ENCODE assay signal across 15 cellular contexts in the genomic region with DNA sequence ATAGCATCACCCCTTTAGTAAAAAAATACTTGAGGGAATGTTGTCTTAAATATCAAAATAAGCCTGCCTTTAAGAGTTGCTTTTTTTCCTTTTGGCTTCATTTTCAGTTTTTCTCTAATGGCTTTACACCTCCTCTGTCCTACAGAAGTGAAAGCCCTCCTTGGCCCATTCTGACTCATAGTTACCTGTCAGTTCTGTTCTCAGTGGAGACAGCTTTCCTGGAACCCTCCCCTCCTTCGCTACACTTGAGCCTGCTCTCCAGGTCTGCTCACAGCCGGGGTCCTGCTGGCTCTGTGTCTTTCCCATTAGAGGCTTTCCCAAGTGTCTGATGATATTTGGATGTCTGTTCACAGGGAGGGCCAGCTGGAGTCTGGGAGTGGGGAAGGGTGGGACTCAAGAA.
DNase-seq lines count a peak whose midpoint lies in the region; ATAC-seq and TF ChIP-seq lines count a peak whose summit lies in the region.
"Had no signal": no experiment of that assay in that cellular context is flagged by ENCODE, and none has a peak within 500 bp of the region (broad histone marks: within the 10 kb centered on the region; RNA-seq: fewer than 3 reads in every experiment).

No MANE protein-coding gene starts in this region.

- no peaks in the 10 kb centered on the region for H3K36me3 ChIP-seq in CD4-positive, alpha-beta memory T cell (ENCODE audit: insufficient read depth, low read length)
- H3K36me3 ChIP-seq in sigmoid colon, result no peaks in the 10 kb centered on the region

- TF ChIP-seq EP300 in sigmoid colon (IDR thresholded peaks at IDR 0.05), result no peak

- intact Hi-C loops in CD4-positive, alpha-beta memory T cell (cut with micrococcal nuclease), result no loop called here
- intact Hi-C loops in sigmoid colon (cut with DNase I), result no loop called here

- H3K4me1 ChIP-seq in foreskin keratinocyte (no peaks in the 10 kb centered on the region), sigmoid colon (peaks cover 0 to 43% (median 20%) of the 10 kb centered on the region in 4 donors)
- no peaks in the 10 kb centered on the region for H3K4me1 ChIP-seq in CD4-positive, alpha-beta memory T cell (ENCODE audit: insufficient read depth, low read length)

- WGBS in sigmoid colon, 2 donors, result 45 to 87% methylated on average over 2 of the region's 2 CpGs

- H3K27me3 ChIP-seq in foreskin keratinocyte (no peaks in the 10 kb centered on the region), sigmoid colon (no peaks in the 10 kb centered on the region)
- H3K27me3 ChIP-seq in CD4-positive, alpha-beta memory T cell (ENCODE audit: insufficient read depth, low read length), result no peaks in the 10 kb centered on the region

- no peak for TF ChIP-seq POLR2A in sigmoid colon (IDR thresholded peaks at IDR 0.05)

- CTCF ChIA-PET in CD4-positive, alpha-beta memory T cell (lab: Charles Lee; ENCODE audit: partially characterized antibody), result no interaction called here

- no peaks in the 10 kb centered on the region for H3K4me1 Mint-ChIP-seq in CD4-positive, alpha-beta memory T cell
- H3K4me1 Mint-ChIP-seq: brain; CD8-positive, alpha-beta memory T cell; nephron progenitor cell had no signal

- POLR2A ChIA-PET in CD4-positive, alpha-beta memory T cell (lab: Charles Lee; ENCODE audit: partially characterized antibody), result no interaction called here

- ATAC-seq in GM18520 (IDR thresholded peaks at IDR 0.05; ENCODE audit: unreplicated experiment) (peak; percentile 27), GM21367 (IDR thresholded peaks at IDR 0.05; ENCODE audit: unreplicated experiment) (peak; percentile 48), HG02973 (IDR thresholded peaks at IDR 0.05; ENCODE audit: unreplicated experiment) (peak; percentile 68), foreskin keratinocyte (peak; percentile 28)
- ATAC-seq: left lobe of liver, Right ventricle myocardium inferior, sciatic nerve had no signal

- H3K4me3 ChIP-seq in CD4-positive, alpha-beta memory T cell (ENCODE audit: low read length in 2 of 2), result no peak overlapping the region
- no peak overlapping the region for H3K4me3 ChIP-seq in sigmoid colon

- no peaks in the 10 kb centered on the region for H3K9me3 ChIP-seq in CD4-positive, alpha-beta memory T cell (ENCODE audit: control insufficient read depth in 1 of 2, low read length in 2 of 2)
- no peaks in the 10 kb centered on the region for H3K9me3 ChIP-seq in sigmoid colon

- DNase-seq in foreskin keratinocyte, result no peak
- DNase-seq in NCI-H1694 treated with DMSO at 0.1 percent for 48 hours (lab: John Stamatoyannopoulos, UW), result no peak
- no peak for DNase-seq in CD4-positive, alpha-beta memory T cell
- DNase-seq in sigmoid colon, result no peak
- DNase-seq: activated T-cell treated with anti-CD3 and anti-CD28 coated beads, Interleukin-2, amount 50 U/mL, for 1 hour; CD8-positive, alpha-beta memory T cell; head of caudate nucleus; nephron progenitor cell had no signal

- H3K36me3 Mint-ChIP-seq in CD4-positive, alpha-beta memory T cell, result no peaks in the 10 kb centered on the region
- H3K36me3 Mint-ChIP-seq: brain; CD8-positive, alpha-beta memory T cell had no signal

- no peak for TF ChIP-seq CTCF in foreskin keratinocyte (conservative IDR thresholded peaks at IDR 0.05)
- no peak for TF ChIP-seq CTCF in sigmoid colon (IDR thresholded peaks at IDR 0.05)

- H3K27me3 Mint-ChIP-seq in CD4-positive, alpha-beta memory T cell, result no peaks in the 10 kb centered on the region
- H3K27me3 Mint-ChIP-seq: brain; CD8-positive, alpha-beta memory T cell had no signal

- no peaks in the 10 kb centered on the region for H3K9me3 Mint-ChIP-seq in CD4-positive, alpha-beta memory T cell
- H3K9me3 Mint-ChIP-seq: brain; CD8-positive, alpha-beta memory T cell; nephron progenitor cell had no signal

- H3K4me3 Mint-ChIP-seq in CD4-positive, alpha-beta memory T cell, result no peak overlapping the region
- H3K4me3 Mint-ChIP-seq: brain; CD8-positive, alpha-beta memory T cell; nephron progenitor cell had no signal

- H3K27ac ChIP-seq in foreskin keratinocyte (no peak overlapping the region), sigmoid colon (no peak overlapping the region)
- no peak overlapping the region for H3K27ac ChIP-seq in CD4-positive, alpha-beta memory T cell (ENCODE audit: low read depth, low read length)

- no peak overlapping the region for H3K27ac Mint-ChIP-seq in CD4-positive, alpha-beta memory T cell
- H3K27ac Mint-ChIP-seq: CD8-positive, alpha-beta memory T cell; nephron progenitor cell had no signal
